Comparison of ENCODE assay signal across 13 cellular contexts in the genomic region with DNA sequence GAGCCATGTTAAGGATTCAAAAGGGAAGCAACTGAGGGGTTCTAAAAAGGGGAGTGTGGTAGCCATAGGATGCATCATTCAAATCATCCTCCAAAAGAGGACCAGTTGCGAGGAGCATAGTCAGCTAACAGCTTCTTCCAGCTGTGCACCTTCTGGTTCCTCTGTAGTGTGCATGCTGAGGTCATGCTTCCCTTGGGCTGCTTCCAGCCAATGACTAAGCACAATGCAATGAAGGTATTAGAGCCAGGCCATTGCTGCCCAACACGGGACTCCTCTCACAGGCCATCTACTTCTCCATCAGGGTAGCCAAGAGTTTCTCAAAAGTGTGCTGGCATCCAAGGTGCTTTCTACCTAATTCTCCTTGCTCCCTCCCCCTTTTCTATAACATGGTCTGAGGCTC.
A peak's percentile ranks its signal among the peaks of the same experiment; 100 is the strongest.
DNase-seq lines count a peak whose midpoint lies in the region; ATAC-seq, FAIRE-seq and TF ChIP-seq lines count a peak whose summit lies in the region.
"Had no signal": no experiment of that assay in that cellular context is flagged by ENCODE, and none has a peak within 500 bp of the region (broad histone marks: within the 10 kb centered on the region; RNA-seq: fewer than 3 reads in every experiment).

No MANE protein-coding gene starts in this region.

- no peaks in the 10 kb centered on the region for H3K79me2 ChIP-seq in Karpas-422 (ENCODE audit: low read length)

- H3K4me1 ChIP-seq in HEK293 (ENCODE audit: control insufficient read depth, insufficient read depth, low read length) (no peaks in the 10 kb centered on the region), Karpas-422 (ENCODE audit: low read length) (no peaks in the 10 kb centered on the region)
- H3K4me1 ChIP-seq: upper lobe of left lung had no signal

- H3K27me3 ChIP-seq in Karpas-422 (ENCODE audit: low read length): no peaks in the 10 kb centered on the region
- H3K27me3 ChIP-seq: BLaER1 treated with 17β-estradiol and CSF1 and Interleukin-3, amounts not matched to agents 10 nM and 100 nM; upper lobe of left lung had no signal

- CTCF ChIA-PET in HEK293 (lab: Yijun Ruan, JAX): no interaction called here

- H2AFZ ChIP-seq in Karpas-422 (ENCODE audit: low read length): no peak overlapping the region

- no peak for TF ChIP-seq CTCF in HEK293 (tag by site-specific recombination; IDR thresholded peaks at IDR 0.05)

- DNase-seq in ACHN: peak; percentile 79
- peak; percentile 12 for DNase-seq in SW480 (ENCODE audit: low spot score)
- DNase-seq in fibroblast of the conjunctiva (ENCODE audit: low read depth): peak; percentile 18
- DNase-seq in GM12892 (ENCODE audit: insufficient read length): no peak
- no peak for DNase-seq in Karpas-422
- DNase-seq: activated CD8-positive, alpha-beta memory T cell treated with anti-CD3 and anti-CD28 coated beads for 24 hours; amniotic stem cell; NCI-H526 had no signal

- POLR2A ChIA-PET in HEK293 (lab: Yijun Ruan, JAX): no interaction called here

- H3K9me3 ChIP-seq in HEK293 (ENCODE audit: control insufficient read depth, insufficient read depth, low read depth, low read length): no peaks in the 10 kb centered on the region
- H3K9me3 ChIP-seq in Karpas-422 (ENCODE audit: low read length): no peaks in the 10 kb centered on the region
- H3K9me3 ChIP-seq: upper lobe of left lung had no signal

- no peak for FAIRE-seq in GM12892 (lab: Jason Lieb, UNC)

- no peak overlapping the region for H3K4me2 ChIP-seq in Karpas-422 (ENCODE audit: low read depth, low read length, poor library complexity, severe bottlenecking)

- H3K27ac ChIP-seq in HEK293 (ENCODE audit: extremely low read depth, low read depth, low read length) (no peak overlapping the region), Karpas-422 (ENCODE audit: low read length) (no peak overlapping the region)
- H3K27ac ChIP-seq: BLaER1 treated with 17β-estradiol and CSF1 and Interleukin-3, amounts not matched to agents 10 nM and 100 nM; upper lobe of left lung had no signal

- H4K20me1 ChIP-seq in Karpas-422 (ENCODE audit: insufficient read depth, low read depth, low read length): no peaks in the 10 kb centered on the region
- H4K20me1 ChIP-seq: BLaER1 treated with 17β-estradiol and CSF1 and Interleukin-3, amounts not matched to agents 10 nM and 100 nM had no signal

- in situ Hi-C loops in ACHN (cut with HindIII; ENCODE audit: low pct_ligation_motif_present, low pct_unique_long_range_greater_than_20kb, low sequenced_read_pairs): no loop called here

- no peak overlapping the region for H3K9ac ChIP-seq in Karpas-422 (ENCODE audit: low read length)
- H3K9ac ChIP-seq: BLaER1 treated with 17β-estradiol and CSF1 and Interleukin-3, amounts not matched to agents 10 nM and 100 nM had no signal

- H3K36me3 ChIP-seq in HEK293 (ENCODE audit: control insufficient read depth in 2 of 2, insufficient read depth in 1 of 2, low read length in 2 of 2) (no peaks in the 10 kb centered on the region), Karpas-422 (ENCODE audit: insufficient read depth, low read length) (no peaks in the 10 kb centered on the region)
- H3K36me3 ChIP-seq: BLaER1 treated with 17β-estradiol and CSF1 and Interleukin-3, amounts not matched to agents 10 nM and 100 nM; upper lobe of left lung had no signal

- H3K4me3 ChIP-seq in HEK293 (ENCODE audit: low read depth, low read length) (no peak overlapping the region), Karpas-422 (ENCODE audit: low read length) (no peak overlapping the region)
- H3K4me3 ChIP-seq: BLaER1 treated with 17β-estradiol and CSF1 and Interleukin-3, amounts not matched to agents 10 nM and 100 nM; upper lobe of left lung had no signal

- no peak for TF ChIP-seq POLR2A in GM12892 (IDR thresholded peaks at IDR 0.05; ENCODE audit: low read depth, low read length)

- no peak for ATAC-seq in GM21619 (IDR thresholded peaks at IDR 0.05; ENCODE audit: unreplicated experiment)
- no peak for ATAC-seq in HG02884 (IDR thresholded peaks at IDR 0.05; ENCODE audit: unreplicated experiment)

- no peaks in the 10 kb centered on the region for H3K9me2 ChIP-seq in Karpas-422 (replicated peaks; ENCODE audit: insufficient read depth, low read length)

TF ChIP-seq in HEK293, 187 proteins besides CTCF, POLR2A, EP300 and RAD21:
- TF ChIP-seq ZNF596 (tag by site-specific recombination; IDR thresholded peaks at IDR 0.05): no peak
- TF ChIP-seq, protein P1, sequence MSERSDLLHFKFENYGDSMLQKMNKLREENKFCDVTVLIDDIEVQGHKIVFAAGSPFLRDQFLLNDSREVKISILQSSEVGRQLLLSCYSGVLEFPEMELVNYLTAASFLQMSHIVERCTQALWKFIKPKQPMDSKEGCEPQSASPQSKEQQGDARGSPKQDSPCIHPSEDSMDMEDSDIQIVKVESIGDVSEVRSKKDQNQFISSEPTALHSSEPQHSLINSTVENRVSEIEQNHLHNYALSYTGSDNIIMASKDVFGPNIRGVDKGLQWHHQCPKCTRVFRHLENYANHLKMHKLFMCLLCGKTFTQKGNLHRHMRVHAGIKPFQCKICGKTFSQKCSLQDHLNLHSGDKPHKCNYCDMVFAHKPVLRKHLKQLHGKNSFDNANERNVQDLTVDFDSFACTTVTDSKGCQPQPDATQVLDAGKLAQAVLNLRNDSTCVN (tag by site-specific recombination; optimal IDR thresholded peaks at IDR 0.05): no peak
- TF ChIP-seq ZNF629 (tag by site-specific recombination; IDR thresholded peaks at IDR 0.05): 0 out of 2 replicates have a peak, but pooled peaks have one; percentile 35
- TF ChIP-seq ZXDB (tag by site-specific recombination; IDR thresholded peaks at IDR 0.05): no peak
- no peak for TF ChIP-seq ZBTB21 (tag by site-specific recombination; IDR thresholded peaks at IDR 0.05)
- peak; percentile 44; the same call in 1 of the 2 replicates for TF ChIP-seq ZNF335 (tag by site-specific recombination; conservative IDR thresholded peaks at IDR 0.05)
- no peak for TF ChIP-seq KLF7 (tag by site-specific recombination; IDR thresholded peaks at IDR 0.05; ENCODE audit: borderline replicate concordance)
- TF ChIP-seq ZNF394 (tag by site-specific recombination; IDR thresholded peaks at IDR 0.05; ENCODE audit: borderline replicate concordance): peak; percentile 28; the same call in 1 of the 2 replicates
- 0 out of 2 replicates have a peak, but pooled peaks have one; percentile 18 for TF ChIP-seq ZNF366 (tag by site-specific recombination; conservative IDR thresholded peaks at IDR 0.05)

Comparison
In these comparisons a context has a peak if more than half of its experiments do, and no peak if none do; other contexts are left out.
1. DNase-seq: peak in ACHN (single experiment), SW480 (single experiment) and fibroblast of the conjunctiva (single experiment); none in GM12892 (single experiment) and Karpas-422 (single experiment).